Comparison of ENCODE assay signal across 8 cellular contexts in the genomic region with DNA sequence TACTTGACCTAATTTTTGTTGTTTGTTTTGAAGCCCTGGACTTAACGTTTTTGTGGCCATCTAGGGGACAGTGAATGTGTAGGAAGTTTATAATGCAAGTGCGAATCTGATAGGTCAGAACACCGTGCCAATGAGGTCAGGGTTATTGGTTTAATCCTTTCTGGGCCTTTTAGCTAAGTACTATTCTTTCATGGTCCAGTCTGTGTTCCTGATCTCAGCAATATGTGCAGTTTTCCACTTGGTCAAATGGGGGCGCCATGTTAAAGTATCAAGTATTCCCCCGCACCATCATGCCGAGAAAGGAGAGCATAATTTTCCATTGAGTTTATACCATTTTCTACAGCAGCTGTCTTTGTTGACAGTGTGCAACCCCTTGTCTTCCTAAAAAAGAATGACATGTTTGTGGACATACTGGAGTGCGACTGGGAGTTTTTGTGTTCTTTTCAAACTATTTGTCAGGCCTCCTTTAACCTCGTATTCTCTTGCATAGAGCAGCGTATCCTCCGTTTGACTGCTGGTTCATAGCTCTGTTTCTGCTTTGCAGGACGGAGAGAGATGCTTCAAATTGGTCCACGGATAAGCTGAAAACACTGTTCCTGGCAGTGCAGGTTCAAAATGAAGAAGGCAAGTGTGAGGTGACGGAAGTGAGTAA. TPM values are rescaled to one million over a fixed set of nuclear protein-coding genes. Genes with fewer than 3 reads are reported as not detected.
DNase-seq lines count a peak whose midpoint lies in the region; ATAC-seq and TF ChIP-seq lines count a peak whose summit lies in the region.

No MANE protein-coding gene starts in this region.

- H3K9me3 ChIP-seq in Karpas-422 (ENCODE audit: low read length) (no peaks in the 10 kb centered on the region), adrenal gland (replicated peaks in 1 of 3) (no peaks in the 10 kb centered on the region)

- WGBS in adrenal gland, 4 donors = 21 to 27% (median 24%) methylated on average over 13 of the region's 13 CpGs

- DNase-seq in DMS79 (lab: John Stamatoyannopoulos, UW) = peak; percentile 29
- DNase-seq in Karpas-422 = peak; percentile 89
- DNase-seq in SKM-1 (lab: John Stamatoyannopoulos, UW; ENCODE audit: unreplicated experiment) = peak; percentile 22
- DNase-seq in adrenal gland = peak; percentile 69 to 93 (median 79)
- peak in 35 of 51 donors; percentile 2 to 76 (median 38) for DNase-seq in hypothalamus (lab: John Stamatoyannopoulos, UW)
- peak; percentile 37 for DNase-seq in retinal pigment epithelial cell (ENCODE audit: low read depth)

- H3K9me2 ChIP-seq in Karpas-422 (replicated peaks; ENCODE audit: insufficient read depth, low read length) = no peaks in the 10 kb centered on the region

- TF ChIP-seq POLR2A in adrenal gland (IDR thresholded peaks at IDR 0.05) = no peak

- intact Hi-C loops in adrenal gland (cut with DNase I) = loop anchor here (5.0 to 10.0 kb wide), 2 partner anchors 93 to 96 kb away; no protein-coding TSS in a partner anchor

- H4K20me1 ChIP-seq in Karpas-422 (ENCODE audit: insufficient read depth, low read depth, low read length) = peaks cover 37% of the 10 kb centered on the region

- H3K4me3 ChIP-seq in Karpas-422 (ENCODE audit: low read length) (peak overlapping the region; percentile 94), adrenal gland (peak overlapping the region in 2 of 4 donors; percentile 62 to 77), retinal pigment epithelial cell (ENCODE audit: low read length) (peak overlapping the region; percentile 97)

- H3K79me2 ChIP-seq in Karpas-422 (ENCODE audit: low read length) = peaks cover 62% of the 10 kb centered on the region

- peak; percentile 41 to 74 (median 60) for TF ChIP-seq CTCF in adrenal gland (IDR thresholded peaks at IDR 0.05)
- peak; percentile 84 for TF ChIP-seq CTCF in retinal pigment epithelial cell (conservative IDR thresholded peaks at IDR 0.05; ENCODE audit: low read depth, low read length)

- peak overlapping the region; percentile 87 for H3K9ac ChIP-seq in Karpas-422 (ENCODE audit: low read length)

- H3K27me3 ChIP-seq in Karpas-422 (ENCODE audit: low read length) (no peaks in the 10 kb centered on the region), adrenal gland (no peaks in the 10 kb centered on the region)

- H3K36me3 ChIP-seq in Karpas-422 (ENCODE audit: insufficient read depth, low read length) (peaks cover 42% of the 10 kb centered on the region), adrenal gland (replicated peaks in 1 of 2) (peaks cover 0 to 49% of the 10 kb centered on the region in 2 donors)

- no peak for ATAC-seq in HG02885 (IDR thresholded peaks at IDR 0.05; ENCODE audit: poor library complexity, unreplicated experiment)
- ATAC-seq in HG02973 (IDR thresholded peaks at IDR 0.05; ENCODE audit: unreplicated experiment) = no peak

- peak overlapping the region; percentile 89 for H3K4me2 ChIP-seq in Karpas-422 (ENCODE audit: low read depth, low read length, poor library complexity, severe bottlenecking)

- H2AFZ ChIP-seq in Karpas-422 (ENCODE audit: low read length) = no peak overlapping the region

- H3K4me1 ChIP-seq in Karpas-422 (ENCODE audit: low read length) = peaks cover 30% of the 10 kb centered on the region
- H3K4me1 ChIP-seq in adrenal gland (replicated peaks in 1 of 2) = peaks cover 4 to 22% of the 10 kb centered on the region in 2 donors

- H3K27ac ChIP-seq in Karpas-422 (ENCODE audit: low read length) (peak overlapping the region; percentile 89), adrenal gland (peak overlapping the region in 4 of 5 donors; percentile 2 to 97 (median 78))

RNA-seq across cellular contexts. Expression of a gene that starts 1.3 kb away (rescaled TPM):
- total RNA-seq in Karpas-422 (2014; rRNA removed; shearing (Covaris generic); ENCODE audit: low replicate concordance) = 200 and 369 TPM in 2 replicates
- total RNA-seq in adrenal gland = 100 to 1,000 TPM in 7 of 8 donors, 10 to 100 TPM in 1; 93.6 to 189 (median 155) TPM
- 100 to 1,000 TPM in 2 of 3 donors, 10 to 100 TPM in 1; 91.4 to 386 (median 166) TPM for polyA plus RNA-seq in adrenal gland

RNA-seq across cellular contexts. Expression of a gene that starts 1.8 kb away (rescaled TPM):
- total RNA-seq in Karpas-422 (2014; rRNA removed; shearing (Covaris generic); ENCODE audit: low replicate concordance) = 33.9 and 39.0 TPM in 2 replicates
- 10 to 100 TPM; 13.0 to 24.5 (median 18.9) TPM for total RNA-seq in adrenal gland
- polyA plus RNA-seq in adrenal gland = 10 to 100 TPM; 11.2 to 27.3 (median 11.8) TPM

RNA-seq across cellular contexts. Expression of a gene that starts 35.9 kb away (rescaled TPM):
- 0.60 and 0.97 TPM in 2 replicates for total RNA-seq in Karpas-422 (2014; rRNA removed; shearing (Covaris generic); ENCODE audit: low replicate concordance)
- total RNA-seq in adrenal gland = under 1 TPM in 5 of 8 donors, not detected in 3; 0.22 to 0.69 (median 0.35) TPM
- polyA plus RNA-seq in adrenal gland = under 1 TPM; 0.29 to 0.64 (median 0.57) TPM

RNA-seq across cellular contexts. Expression of a gene that starts 39.4 kb away (rescaled TPM):
- total RNA-seq in Karpas-422 (2014; rRNA removed; shearing (Covaris generic); ENCODE audit: low replicate concordance) = 0.11 and 0.89 TPM in 2 replicates
- total RNA-seq in adrenal gland = under 1 TPM in 2 of 8 donors, not detected in 6; 0.11 to 0.22 TPM
- polyA plus RNA-seq in adrenal gland = under 1 TPM in 1 of 3 donors, not detected in 2; 0.08 TPM

Comparison
In these comparisons a context has a peak if more than half of its experiments do, and no peak if none do; other contexts are left out.
1. DNase-seq: peak in every context shown above with its lines; median percentile 89 in Karpas-422; 79 in adrenal gland; 38 in hypothalamus; 37 in retinal pigment epithelial cell; 29 in DMS79; 22 in SKM-1.